Comparison of ENCODE assay signal across 12 cellular contexts in the genomic region with DNA sequence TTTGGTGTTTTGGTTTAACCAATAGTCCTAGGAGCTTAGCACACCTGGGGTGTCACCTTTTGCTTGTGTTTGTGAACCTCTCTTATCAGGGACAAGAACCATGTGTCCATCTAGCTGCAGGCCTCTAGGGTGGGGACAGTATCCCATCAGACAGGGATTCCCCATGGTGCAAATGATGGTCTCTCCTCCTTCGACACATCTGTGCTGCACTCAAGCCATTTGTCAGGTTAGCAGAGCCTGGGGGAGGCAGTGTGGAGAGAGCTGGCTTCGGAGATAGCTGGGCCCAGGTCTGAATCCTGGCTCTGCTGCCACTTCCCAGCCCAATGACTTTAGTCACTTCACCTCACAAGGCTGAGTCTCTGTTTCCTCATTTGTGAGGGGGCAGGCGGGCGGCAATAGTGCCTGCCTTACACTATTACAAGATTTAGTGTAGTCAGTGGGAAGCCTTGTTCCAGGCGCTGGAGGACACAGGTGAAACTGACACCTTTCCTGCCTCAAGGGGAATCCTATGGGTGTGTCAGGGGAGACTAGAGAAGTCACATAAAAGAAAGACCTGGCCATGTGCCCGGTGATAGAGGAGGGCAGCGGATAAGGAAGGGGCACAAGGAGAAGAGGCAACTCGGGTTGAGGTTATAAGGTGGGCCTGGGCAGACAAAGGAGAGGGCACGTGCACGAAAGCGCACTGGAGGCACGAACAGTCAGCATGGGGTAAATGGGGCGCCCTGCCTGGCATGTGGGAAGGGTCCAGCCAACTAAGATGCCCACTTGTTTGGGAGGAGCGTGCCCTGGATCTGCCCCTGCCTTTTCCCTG. TPM values are rescaled to one million over a fixed set of nuclear protein-coding genes. Genes with fewer than 3 reads are reported as not detected.
DNase-seq lines count a peak whose midpoint lies in the region; ATAC-seq and TF ChIP-seq lines count a peak whose summit lies in the region.
"Had no signal": no experiment of that assay in that cellular context is flagged by ENCODE, and none has a peak within 500 bp of the region (broad histone marks: within the 10 kb centered on the region; RNA-seq: fewer than 3 reads in every experiment).

No MANE protein-coding gene starts in this region.

- H3K36me3 Mint-ChIP-seq in activated T-cell treated with anti-CD3 and anti-CD28 coated beads, Interleukin-2, amount 50 U/mL, for 24 hours (ENCODE audit: low read depth), result peaks cover 39% of the 10 kb centered on the region
- no peaks in the 10 kb centered on the region for H3K36me3 Mint-ChIP-seq in activated T-cell treated with anti-CD3 and anti-CD28 coated beads, Interleukin-2, amount 50 U/mL, for 72 hours (ENCODE audit: insufficient read depth in 2 of 2)
- H3K36me3 Mint-ChIP-seq in nephron progenitor cell (ENCODE audit: low read depth), result peaks cover 42% of the 10 kb centered on the region

- no peak overlapping the region for H3K4me3 Mint-ChIP-seq in activated T-cell treated with anti-CD3 and anti-CD28 coated beads, Interleukin-2, amount 50 U/mL, for 24 hours
- no peak overlapping the region for H3K4me3 Mint-ChIP-seq in activated T-cell treated with anti-CD3 and anti-CD28 coated beads, Interleukin-2, amount 50 U/mL, for 72 hours
- H3K4me3 Mint-ChIP-seq in nephron progenitor cell, result no peak overlapping the region
- H3K4me3 Mint-ChIP-seq: activated CD4-positive, alpha-beta memory T cell treated with anti-CD3 and anti-CD28 coated beads for 36 hours had no signal

- no peaks in the 10 kb centered on the region for H3K9me3 Mint-ChIP-seq in activated T-cell treated with anti-CD3 and anti-CD28 coated beads, Interleukin-2, amount 50 U/mL, for 24 hours
- H3K9me3 Mint-ChIP-seq in activated T-cell treated with anti-CD3 and anti-CD28 coated beads, Interleukin-2, amount 50 U/mL, for 72 hours, result no peaks in the 10 kb centered on the region
- H3K9me3 Mint-ChIP-seq in nephron progenitor cell, result no peaks in the 10 kb centered on the region
- H3K9me3 Mint-ChIP-seq: activated CD4-positive, alpha-beta memory T cell treated with anti-CD3 and anti-CD28 coated beads for 36 hours had no signal

- peak overlapping the region; percentile 85 for H3K27ac ChIP-seq in caudate nucleus (ENCODE audit: low read depth, low read length)

- H3K27me3 Mint-ChIP-seq in activated T-cell treated with anti-CD3 and anti-CD28 coated beads, Interleukin-2, amount 50 U/mL, for 24 hours, result no peaks in the 10 kb centered on the region
- no peaks in the 10 kb centered on the region for H3K27me3 Mint-ChIP-seq in activated T-cell treated with anti-CD3 and anti-CD28 coated beads, Interleukin-2, amount 50 U/mL, for 72 hours (ENCODE audit: low read depth)
- peaks cover 6% of the 10 kb centered on the region for H3K27me3 Mint-ChIP-seq in nephron progenitor cell (ENCODE audit: low read depth, poor library complexity)
- H3K27me3 Mint-ChIP-seq: activated CD4-positive, alpha-beta memory T cell treated with anti-CD3 and anti-CD28 coated beads for 36 hours had no signal

- H3K27ac Mint-ChIP-seq in activated T-cell treated with anti-CD3 and anti-CD28 coated beads, Interleukin-2, amount 50 U/mL, for 24 hours, result peak overlapping the region; percentile 15
- H3K27ac Mint-ChIP-seq in activated T-cell treated with anti-CD3 and anti-CD28 coated beads, Interleukin-2, amount 50 U/mL, for 72 hours, result no peak overlapping the region
- H3K27ac Mint-ChIP-seq in nephron progenitor cell, result peak overlapping the region; percentile 24
- H3K27ac Mint-ChIP-seq: activated CD4-positive, alpha-beta memory T cell treated with anti-CD3 and anti-CD28 coated beads for 36 hours had no signal

- H3K4me1 Mint-ChIP-seq in activated T-cell treated with anti-CD3 and anti-CD28 coated beads, Interleukin-2, amount 50 U/mL, for 24 hours (ENCODE audit: low read depth), result no peaks in the 10 kb centered on the region
- no peaks in the 10 kb centered on the region for H3K4me1 Mint-ChIP-seq in activated T-cell treated with anti-CD3 and anti-CD28 coated beads, Interleukin-2, amount 50 U/mL, for 72 hours (ENCODE audit: low read depth)
- H3K4me1 Mint-ChIP-seq in nephron progenitor cell, result peaks cover 16% of the 10 kb centered on the region

- no peak for ATAC-seq in activated T-cell treated with anti-CD3 and anti-CD28 coated beads, Interleukin-2, amount 50 U/mL, for 72 hours (replicated peaks in 1 of 2)

- DNase-seq in activated T-cell treated with anti-CD3 and anti-CD28 coated beads, Interleukin-2, amount 50 U/mL, for 24 hours, result no peak
- no peak for DNase-seq in activated T-cell treated with anti-CD3 and anti-CD28 coated beads, Interleukin-2, amount 50 U/mL, for 72 hours
- DNase-seq in caudate nucleus (lab: John Stamatoyannopoulos, UW), result no peak
- no peak for DNase-seq in nephron progenitor cell
- DNase-seq in NOMO-1 treated with DMSO at 0.1 percent for 48 hours (lab: John Stamatoyannopoulos, UW; ENCODE audit: unreplicated experiment), result no peak
- DNase-seq in occipital lobe (lab: John Stamatoyannopoulos, UW), result no peak
- DNase-seq in foreskin melanocyte, result no peak
- no peak for DNase-seq in NCI-H446 (lab: John Stamatoyannopoulos, UW)
- DNase-seq: activated CD4-positive, alpha-beta memory T cell treated with anti-CD3 and anti-CD28 coated beads for 36 hours; MG63; small intestine; T1000 had no signal

- TF ChIP-seq CTCF in nephron progenitor cell (IDR thresholded peaks at IDR 0.05), result no peak

RNA-seq across cellular contexts. Expression of a gene that starts 12.6 kb away (rescaled TPM):
- total RNA-seq in activated T-cell treated with anti-CD3 and anti-CD28 coated beads, Interleukin-2, amount 50 U/mL, for 72 hours, result 1 to 10 TPM in 1 of 2 donors, under 1 TPM in 1; 0.93 to 1.2 TPM
- total RNA-seq in occipital lobe, result 28.5 TPM

RNA-seq across cellular contexts. Expression of a gene that starts 21.1 kb away (rescaled TPM):
- total RNA-seq in activated T-cell treated with anti-CD3 and anti-CD28 coated beads, Interleukin-2, amount 50 U/mL, for 72 hours, result 1,000 to 10,000 TPM; 5,116 to 5,192 TPM
- 1,342 TPM for total RNA-seq in occipital lobe

Comparison
In these comparisons a context has a peak if more than half of its experiments do, and no peak if none do; other contexts are left out.
1. RNA of a gene that starts 12.6 kb away (total RNA-seq): 28.5 TPM in occipital lobe (single experiment); 0.93 to 1.2 TPM in activated T-cell treated with anti-CD3 and anti-CD28 coated beads, Interleukin-2, amount 50 U/mL, for 72 hours; every median in the first group is over 10 times any median in the second.